ENCODE assay signal across 29 cellular contexts in genomic region chr1:109237512-109237911, GRCh38. TPM values are rescaled to one million over a fixed set of nuclear protein-coding genes. Genes with fewer than 3 reads are reported as not detected.
DNase-seq lines count a peak whose midpoint lies in the region; ATAC-seq and TF ChIP-seq lines count a peak whose summit lies in the region.
"Had no signal": no experiment of that assay in that cellular context is flagged by ENCODE, and none has a peak within 500 bp of the region (broad histone marks: within the 10 kb centered on the region; RNA-seq: fewer than 3 reads in every experiment).

No MANE protein-coding gene starts in this region.

- H3K36me3 Mint-ChIP-seq in activated CD4-positive, alpha-beta T cell treated with anti-CD3 and anti-CD28 coated beads for 36 hours (ENCODE audit: low read depth) = peaks cover 33% of the 10 kb centered on the region
- peaks cover 40% of the 10 kb centered on the region for H3K36me3 Mint-ChIP-seq in brain
- H3K36me3 Mint-ChIP-seq in neural crest cell (ENCODE audit: low read depth) = peaks cover 23% of the 10 kb centered on the region

- H3K27ac ChIP-seq in HUES48 (ENCODE audit: low read depth, low read length) (peak overlapping the region; percentile 61), coronary artery (no peak overlapping the region)
- H3K27ac ChIP-seq: 22Rv1, heart right ventricle, KMS-11, SK-N-MC, suprapubic skin had no signal

- peaks cover 58% of the 10 kb centered on the region for H3K36me3 ChIP-seq in HUES48 (ENCODE audit: control insufficient read depth, insufficient read depth, low read length)

- ATAC-seq in activated CD4-positive, alpha-beta T cell treated with anti-CD3 and anti-CD28 coated beads for 36 hours = no peak
- ATAC-seq: activated CD8-positive, alpha-beta T cell treated with anti-CD3 and anti-CD28 coated beads, Interleukin-2, amount 10 ng/mL, durations not matched to agents 7 days and 5 days; esophagus mucosa; heart right ventricle; sciatic nerve; stimulated activated effector memory CD8-positive, alpha-beta T cell treated with anti-CD3 and anti-CD28 coated beads, Interleukin-12 subunit alpha, Interleukin-12 subunit beta, amount 100 ng/mL, for 72 hours had no signal

- H3K27me3 Mint-ChIP-seq in activated CD4-positive, alpha-beta T cell treated with anti-CD3 and anti-CD28 coated beads for 36 hours = no peaks in the 10 kb centered on the region
- peaks cover 5% of the 10 kb centered on the region for H3K27me3 Mint-ChIP-seq in brain
- H3K27me3 Mint-ChIP-seq in neural crest cell (ENCODE audit: low read depth) = no peaks in the 10 kb centered on the region
- H3K27me3 Mint-ChIP-seq: CD4-positive, CD25-positive, alpha-beta regulatory T cell had no signal

- H3K4me3 ChIP-seq in HUES48 (ENCODE audit: low read depth, low read length) (no peak overlapping the region), coronary artery (no peak overlapping the region)
- H3K4me3 ChIP-seq: heart right ventricle, SK-N-MC, suprapubic skin had no signal

- CTCF ChIA-PET in activated CD4-positive, alpha-beta T cell treated with anti-CD3 and anti-CD28 coated beads for 36 hours (lab: Charles Lee) = interaction anchor here (1.3 to 1.6 kb wide), 2 partner anchors 22 to 124 kb away, joined by 3 to 5 read pairs; a partner anchor contains a TSS

- DNase-seq in activated CD4-positive, alpha-beta T cell treated with anti-CD3 and anti-CD28 coated beads for 36 hours = no peak
- DNase-seq in activated CD4-positive, alpha-beta T cell treated with anti-CD3 and anti-CD28 coated beads, Interleukin-2, amount 50 U/mL, for 1 hour = no peak
- DNase-seq in neural crest cell (ENCODE audit: low read depth, low spot score) (no peak), coronary artery (ENCODE audit: low spot score) (no peak), C1 segment of cervical spinal cord (lab: John Stamatoyannopoulos, UW) (no peak), NOMO-1 treated with DMSO at 0.1 percent for 48 hours (lab: John Stamatoyannopoulos, UW; ENCODE audit: unreplicated experiment) (no peak)
- DNase-seq: activated CD4-positive, CD25-positive, alpha-beta regulatory T cell treated with anti-CD3 and anti-CD28 coated beads, Interleukin-2, amount 50 U/mL, for 72 hours; activated CD8-positive, alpha-beta T cell treated with anti-CD3 and anti-CD28 coated beads, Interleukin-2, amount 10 ng/mL, durations not matched to agents 7 days and 5 days; activated T-cell treated with anti-CD3 and anti-CD28 coated beads for 4 hours; CD4-positive, CD25-positive, alpha-beta regulatory T cell; effector CD4-positive, alpha-beta T cell; foreskin fibroblast; heart right ventricle; NCI-H1417 treated with DMSO at 0.1 percent for 48 hours; NCI-H2081 treated with DMSO at 0.1 percent for 48 hours; NCI-H226; NCI-H748 treated with DMSO at 0.1 percent for 48 hours; stimulated activated CD4-positive, alpha-beta T cell treated with anti-CD3 and anti-CD28 coated beads, Interleukin-4, amount 100 ng/mL, for 24 hours had no signal

- no peak overlapping the region for H3K9ac ChIP-seq in HUES48 (ENCODE audit: low read depth, low read length)
- H3K9ac ChIP-seq: KMS-11 had no signal

- peaks cover 36% of the 10 kb centered on the region for H3K4me1 ChIP-seq in HUES48 (ENCODE audit: control insufficient read depth, insufficient read depth, low read length)

- H3K4me1 Mint-ChIP-seq in activated CD4-positive, alpha-beta T cell treated with anti-CD3 and anti-CD28 coated beads for 36 hours = peaks cover 16% of the 10 kb centered on the region
- H3K4me1 Mint-ChIP-seq in brain (peaks cover 31% of the 10 kb centered on the region), neural crest cell (peaks cover 40% of the 10 kb centered on the region)

- intact Hi-C loops in activated CD4-positive, alpha-beta T cell treated with anti-CD3 and anti-CD28 coated beads for 36 hours (cut with DNase I, micrococcal nuclease) = no loop called here

- no peak for TF ChIP-seq CTCF in brain (conservative IDR thresholded peaks at IDR 0.05)
- no peak for TF ChIP-seq CTCF in neural crest cell (conservative IDR thresholded peaks at IDR 0.05)
- TF ChIP-seq CTCF in coronary artery (IDR thresholded peaks at IDR 0.05) = no peak

- H3K9me3 Mint-ChIP-seq in activated CD4-positive, alpha-beta T cell treated with anti-CD3 and anti-CD28 coated beads for 36 hours (ENCODE audit: low read depth) = no peaks in the 10 kb centered on the region
- no peaks in the 10 kb centered on the region for H3K9me3 Mint-ChIP-seq in brain
- H3K9me3 Mint-ChIP-seq in neural crest cell = no peaks in the 10 kb centered on the region
- H3K9me3 Mint-ChIP-seq: CD4-positive, CD25-positive, alpha-beta regulatory T cell; memory B cell; stimulated activated effector memory CD8-positive, alpha-beta T cell treated with anti-CD3 and anti-CD28 coated beads, Interleukin-12 subunit alpha, Interleukin-12 subunit beta, amount 100 ng/mL, for 72 hours; T-helper 1 cell treated with Interleukin-12 subunit alpha and Interleukin-12 subunit beta and Interleukin-4 antibody, amounts not matched to agents 30 μg/mL and 1 μg/mL, for 36 hours had no signal

- H3K9me3 ChIP-seq in HUES48 (ENCODE audit: control insufficient read depth, insufficient read depth, low read length) = no peaks in the 10 kb centered on the region
- H3K9me3 ChIP-seq: heart right ventricle, suprapubic skin had no signal

- POLR2A ChIA-PET in activated CD4-positive, alpha-beta T cell treated with anti-CD3 and anti-CD28 coated beads for 36 hours (lab: Charles Lee) = no interaction called here

- no peaks in the 10 kb centered on the region for H3K27me3 ChIP-seq in HUES48 (ENCODE audit: control insufficient read depth, insufficient read depth, low read length)
- H3K27me3 ChIP-seq: suprapubic skin had no signal

- no peak overlapping the region for H3K4me3 Mint-ChIP-seq in activated CD4-positive, alpha-beta T cell treated with anti-CD3 and anti-CD28 coated beads for 36 hours
- H3K4me3 Mint-ChIP-seq in brain = no peak overlapping the region
- H3K4me3 Mint-ChIP-seq in neural crest cell = no peak overlapping the region
- H3K4me3 Mint-ChIP-seq: activated CD8-positive, alpha-beta T cell treated with anti-CD3 and anti-CD28 coated beads, Interleukin-2, amount 10 ng/mL, durations not matched to agents 7 days and 5 days; CD4-positive, CD25-positive, alpha-beta regulatory T cell; memory B cell; stimulated activated effector memory CD8-positive, alpha-beta T cell treated with anti-CD3 and anti-CD28 coated beads, Interleukin-12 subunit alpha, Interleukin-12 subunit beta, amount 100 ng/mL, for 72 hours; T-helper 1 cell treated with Interleukin-12 subunit alpha and Interleukin-12 subunit beta and Interleukin-4 antibody, amounts not matched to agents 30 μg/mL and 1 μg/mL, for 36 hours had no signal

- H3K27ac Mint-ChIP-seq in activated CD4-positive, alpha-beta T cell treated with anti-CD3 and anti-CD28 coated beads for 36 hours = peak overlapping the region; percentile 62
- H3K27ac Mint-ChIP-seq in brain (peak overlapping the region in 3 of 5 experiments; percentile 43 to 72 (median 63)), neural crest cell (ENCODE audit: unreplicated experiment) (peak overlapping the region; percentile 83)
- H3K27ac Mint-ChIP-seq: activated CD8-positive, alpha-beta T cell treated with anti-CD3 and anti-CD28 coated beads, Interleukin-2, amount 10 ng/mL, durations not matched to agents 7 days and 5 days; memory B cell; stimulated activated effector memory CD8-positive, alpha-beta T cell treated with anti-CD3 and anti-CD28 coated beads, Interleukin-12 subunit alpha, Interleukin-12 subunit beta, amount 100 ng/mL, for 72 hours; T-helper 1 cell treated with Interleukin-12 subunit alpha and Interleukin-12 subunit beta and Interleukin-4 antibody, amounts not matched to agents 30 μg/mL and 1 μg/mL, for 36 hours had no signal

RNA-seq across cellular contexts. Expression of gene CELSR2, which starts 11.8 kb away (rescaled TPM):
- total RNA-seq in activated CD4-positive, alpha-beta T cell treated with anti-CD3 and anti-CD28 coated beads for 36 hours = 1 to 10 TPM; 1.9 to 2.0 TPM
- polyA plus RNA-seq in brain (ENCODE audit: insufficient read depth, low read depth, low replicate concordance) = 109 TPM
- total RNA-seq in neural crest cell = 97.1 and 99.2 TPM in 2 replicates

RNA-seq across cellular contexts. Expression of gene SARS1, which starts 23.8 kb away (rescaled TPM):
- total RNA-seq in activated CD4-positive, alpha-beta T cell treated with anti-CD3 and anti-CD28 coated beads for 36 hours = 100 to 1,000 TPM; 224 to 240 TPM
- polyA plus RNA-seq in brain (ENCODE audit: insufficient read depth, low read depth, low replicate concordance) = 402 TPM
- total RNA-seq in neural crest cell = 156 and 158 TPM in 2 replicates

RNA-seq across cellular contexts. Expression of gene PSRC1, which starts 45.4 kb away (rescaled TPM):
- 10 to 100 TPM; 17.6 to 18.4 TPM for total RNA-seq in activated CD4-positive, alpha-beta T cell treated with anti-CD3 and anti-CD28 coated beads for 36 hours
- polyA plus RNA-seq in brain (ENCODE audit: insufficient read depth, low read depth, low replicate concordance) = 77.5 TPM
- 100 and 102 TPM in 2 replicates for total RNA-seq in neural crest cell

Comparison
In these comparisons a context has a peak if more than half of its experiments do, and no peak if none do; other contexts are left out.
1. RNA of gene CELSR2, which starts 11.8 kb away (total RNA-seq): 97.1 to 99.2 TPM in neural crest cell; 1.9 to 2.0 TPM in activated CD4-positive, alpha-beta T cell treated with anti-CD3 and anti-CD28 coated beads for 36 hours; every median in the first group is over 10 times any median in the second.
2. Peak in every context shown above with its lines, with median percentiles within 50 percentile points of each other: H3K27ac Mint-ChIP-seq.